In the genomic region with DNA sequence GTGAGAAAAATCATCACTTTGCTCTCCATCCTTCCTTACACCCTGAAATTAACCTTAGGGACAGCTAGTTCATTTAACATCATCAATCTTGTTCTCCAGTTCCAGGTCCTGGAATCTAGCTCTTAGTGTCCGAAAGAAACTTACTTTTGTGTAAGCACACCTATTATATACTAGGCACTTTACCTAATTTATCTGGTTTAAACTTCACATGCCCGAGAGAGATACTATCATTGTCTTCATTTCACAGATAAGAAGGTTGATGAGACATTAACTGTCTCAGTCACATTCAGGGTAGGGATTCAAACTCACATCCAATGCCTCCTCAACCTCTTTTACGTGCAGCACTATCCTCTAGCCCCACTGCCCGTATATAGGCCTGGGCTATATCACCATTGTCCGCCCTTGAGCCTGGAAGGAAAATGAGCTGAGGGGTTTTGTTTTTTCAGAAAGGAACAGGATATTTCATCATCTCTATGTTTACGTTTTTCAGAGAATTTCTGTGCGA, we compare ENCODE assay signal across 8 cellular contexts. TPM values are rescaled to one million over a fixed set of nuclear protein-coding genes. Genes with fewer than 3 reads are reported as not detected.
A peak's percentile ranks its signal among the peaks of the same experiment; 100 is the strongest.
DNase-seq lines count a peak whose midpoint lies in the region; ATAC-seq and TF ChIP-seq lines count a peak whose summit lies in the region.

No MANE protein-coding gene starts in this region.

- peaks cover 15% of the 10 kb centered on the region for H3K4me1 Mint-ChIP-seq in endodermal cell

- TF ChIP-seq POLR2A in NB4 (IDR thresholded peaks at IDR 0.05; ENCODE audit: extremely low read depth, insufficient read length): no peak

- no peak for DNase-seq in NB4 (ENCODE audit: low read depth)
- no peak for DNase-seq in endodermal cell
- no peak for DNase-seq in stimulated activated CD4-positive, alpha-beta T cell treated with anti-CD3 and anti-CD28 coated beads, Interleukin-4, amount 100 ng/mL, for 4 hours
- no peak for DNase-seq in stimulated activated CD4-positive, alpha-beta T cell treated with anti-CD3 and anti-CD28 coated beads, Interleukin-4, amount 100 ng/mL, for 1 hour

- peak overlapping the region; percentile 99 for H3K4me3 ChIP-seq in NB4 (ENCODE audit: low read depth, low read length)
- H3K4me3 ChIP-seq in endodermal cell (ENCODE audit: low read length): peak overlapping the region; percentile 97
- H3K4me3 ChIP-seq in neuron (ENCODE audit: low read length): peak overlapping the region; percentile 59

- H3K27me3 ChIP-seq in endodermal cell (ENCODE audit: control insufficient read depth, insufficient read depth, low read length, poor library complexity, severe bottlenecking) (peaks cover 23% of the 10 kb centered on the region), neuron (ENCODE audit: insufficient read depth, low read length) (no peaks in the 10 kb centered on the region)

- 53 to 74% methylated on average over 3 to 7 of the region's 7 CpGs for WGBS in endodermal cell (ENCODE audit: insufficient coverage in 1 of 2, insufficient read length in 1 of 2), 2 experiments

- H3K36me3 ChIP-seq in endodermal cell (ENCODE audit: control insufficient read depth, insufficient read depth, low read length): no peaks in the 10 kb centered on the region
- H3K36me3 ChIP-seq in neuron (ENCODE audit: insufficient read depth, low read length): no peaks in the 10 kb centered on the region

- peak overlapping the region; percentile 96 for H3K9ac ChIP-seq in endodermal cell (ENCODE audit: extremely low read depth, low read length, poor library complexity, severe bottlenecking)

- TF ChIP-seq CTCF in NB4 (IDR thresholded peaks at IDR 0.05; ENCODE audit: low read depth, low read length) (no peak), endodermal cell (conservative IDR thresholded peaks at IDR 0.05) (no peak)

- no peaks in the 10 kb centered on the region for H3K9me3 Mint-ChIP-seq in endodermal cell

- peaks cover 18% of the 10 kb centered on the region for H3K27me3 Mint-ChIP-seq in endodermal cell (ENCODE audit: insufficient read depth)

- H3K4me1 ChIP-seq in endodermal cell (ENCODE audit: control insufficient read depth, insufficient read depth, low read length) (peaks cover 13% of the 10 kb centered on the region), neuron (ENCODE audit: insufficient read depth, low read length) (peaks cover 7% of the 10 kb centered on the region)

- ATAC-seq in GM21717 (IDR thresholded peaks at IDR 0.05; ENCODE audit: unreplicated experiment) (peak; percentile 8), GM18520 (IDR thresholded peaks at IDR 0.05; ENCODE audit: unreplicated experiment) (no peak), GM18870 (IDR thresholded peaks at IDR 0.05; ENCODE audit: unreplicated experiment) (no peak)

- no peaks in the 10 kb centered on the region for H3K36me3 Mint-ChIP-seq in endodermal cell (ENCODE audit: low read depth)

- H3K9me3 ChIP-seq in endodermal cell (ENCODE audit: control insufficient read depth, low read length) (no peaks in the 10 kb centered on the region), neuron (ENCODE audit: low read length) (no peaks in the 10 kb centered on the region)

- H3K27ac ChIP-seq in endodermal cell (ENCODE audit: low read depth, low read length): peak overlapping the region; percentile 93

- peak overlapping the region; percentile 62 for H2AFZ ChIP-seq in neuron (ENCODE audit: low read depth, low read length)

- peak overlapping the region; percentile 99 for H3K27ac Mint-ChIP-seq in endodermal cell

- H3K4me3 Mint-ChIP-seq in endodermal cell: peak overlapping the region; percentile 95

RNA-seq across cellular contexts. Expression of a gene that starts 0.5 kb away (rescaled TPM):
- 100 to 1,000 TPM; 255 to 258 TPM for total RNA-seq in endodermal cell
- 150 TPM for polyA plus RNA-seq in endodermal cell (2013, experiment 1 of 2)
- 143 TPM for polyA plus RNA-seq in endodermal cell (2013, experiment 2 of 2)

RNA-seq across cellular contexts. Expression of a gene that starts 8.2 kb away (rescaled TPM):
- 1 to 10 TPM; 4.0 to 4.8 TPM for total RNA-seq in endodermal cell
- polyA plus RNA-seq in endodermal cell (2013, experiment 1 of 2): 6.7 TPM
- 5.6 TPM for polyA plus RNA-seq in endodermal cell (2013, experiment 2 of 2)

RNA-seq across cellular contexts. Expression of a gene that starts 26.0 kb away (rescaled TPM):
- total RNA-seq in endodermal cell: not detected
- not detected for polyA plus RNA-seq in endodermal cell (2013, experiment 1 of 2)
- not detected for polyA plus RNA-seq in endodermal cell (2013, experiment 2 of 2)

RNA-seq across cellular contexts. Expression of a gene that starts 49.1 kb away (rescaled TPM):
- not detected for total RNA-seq in endodermal cell
- polyA plus RNA-seq in endodermal cell (2013, experiment 1 of 2): not detected
- not detected for polyA plus RNA-seq in endodermal cell (2013, experiment 2 of 2)
